7 cellular contexts compared by ENCODE assay signal in the genomic region with DNA sequence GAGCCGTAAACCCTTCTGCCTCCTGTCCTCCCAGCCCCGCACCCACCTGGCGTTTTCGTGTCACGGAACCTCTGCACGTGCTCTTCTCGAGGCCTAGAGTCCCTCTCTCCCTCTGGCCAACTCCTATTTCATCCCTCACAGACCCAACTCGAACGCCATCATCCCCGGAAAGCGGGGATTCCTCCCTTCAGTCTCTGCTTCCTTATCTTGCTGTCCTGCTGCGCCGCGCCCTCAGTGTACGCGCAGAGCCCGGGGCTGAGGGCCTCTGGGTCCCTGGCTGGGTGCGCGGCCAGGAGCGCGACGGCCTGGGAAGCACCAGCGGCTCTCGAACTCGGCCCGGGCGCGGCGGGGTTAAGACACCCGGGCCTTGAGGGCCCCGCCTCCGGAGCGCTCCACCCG. TPM values are rescaled to one million over a fixed set of nuclear protein-coding genes. Genes with fewer than 3 reads are reported as not detected.
DNase-seq lines count a peak whose midpoint lies in the region; ATAC-seq and TF ChIP-seq lines count a peak whose summit lies in the region.

No MANE protein-coding gene starts in this region.

- no peaks in the 10 kb centered on the region for H3K9me3 ChIP-seq in NT2/D1 (ENCODE audit: insufficient read depth, low read length)
- no peaks in the 10 kb centered on the region for H3K9me3 ChIP-seq in right atrium auricular region

- H3K27me3 ChIP-seq in GM06990 (replicated peaks; ENCODE audit: control insufficient read depth, insufficient read depth, low read length) (no peaks in the 10 kb centered on the region), NT2/D1 (ENCODE audit: insufficient read depth, insufficient read length) (no peaks in the 10 kb centered on the region), right atrium auricular region (no peaks in the 10 kb centered on the region), rectal smooth muscle tissue (ENCODE audit: control insufficient read depth, insufficient read depth, low read length) (no peaks in the 10 kb centered on the region)

- H3K4me3 ChIP-seq in GM06990 (replicated peaks; ENCODE audit: low read depth, low read length): peak overlapping the region; percentile 96
- peak overlapping the region; percentile 91 for H3K4me3 ChIP-seq in NT2/D1 (ENCODE audit: insufficient read length, low read depth)
- peak overlapping the region; percentile 72 to 96 for H3K4me3 ChIP-seq in right atrium auricular region
- H3K4me3 ChIP-seq in rectal smooth muscle tissue (ENCODE audit: low read length): peak overlapping the region; percentile 87

- peak; percentile 91 for DNase-seq in GM06990 (ENCODE audit: extremely low read depth, insufficient read length)
- peak; percentile 64 for DNase-seq in HPDE6-E6E7 (ENCODE audit: extremely low spot score)
- no peak for DNase-seq in NT2/D1 (ENCODE audit: low read depth, low spot score)
- DNase-seq in activated naive CD8-positive, alpha-beta T cell treated with anti-CD3 and anti-CD28 coated beads, Interleukin-2, amount 50 U/mL, for 16 hours (ENCODE audit: low read depth, low spot score): peak; percentile 64
- peak; percentile 82 for DNase-seq in right atrium auricular region (ENCODE audit: low spot score)

- peak; percentile 46 for ATAC-seq in GM21381 (IDR thresholded peaks at IDR 0.05; ENCODE audit: unreplicated experiment)

- H3K4me1 ChIP-seq in NT2/D1 (ENCODE audit: insufficient read depth, insufficient read length) (peaks cover 6% of the 10 kb centered on the region), right atrium auricular region (peaks cover 0 to 40% of the 10 kb centered on the region in 2 donors), rectal smooth muscle tissue (ENCODE audit: control insufficient read depth, insufficient read depth, low read length) (peaks cover 13% of the 10 kb centered on the region)

- peak overlapping the region; percentile 95 to 96 for H3K27ac ChIP-seq in right atrium auricular region
- peak overlapping the region; percentile 96 for H3K27ac ChIP-seq in rectal smooth muscle tissue (ENCODE audit: low read depth, low read length)

- H3K36me3 ChIP-seq in GM06990 (ENCODE audit: control insufficient read depth, insufficient read depth, low read length) (peaks cover 15% of the 10 kb centered on the region), NT2/D1 (ENCODE audit: insufficient read depth, insufficient read length, low read length) (peaks cover 26% of the 10 kb centered on the region), right atrium auricular region (peaks cover 13% of the 10 kb centered on the region), rectal smooth muscle tissue (ENCODE audit: control insufficient read depth, insufficient read depth, low read length) (no peaks in the 10 kb centered on the region)

- H3K9ac ChIP-seq in NT2/D1 (ENCODE audit: insufficient read length, low read depth) (peak overlapping the region; percentile 94), rectal smooth muscle tissue (ENCODE audit: low read length) (peak overlapping the region; percentile 91)

- TF ChIP-seq CTCF in GM06990 (IDR thresholded peaks at IDR 0.05; ENCODE audit: insufficient read depth, low read length, poor library complexity, severe bottlenecking) (no peak), right atrium auricular region (IDR thresholded peaks at IDR 0.05) (no peak)

RNA-seq across cellular contexts. Expression of gene ATG16L2, which starts 0.5 kb away (rescaled TPM):
- 10 to 100 TPM in 1 of 2 donors, 1 to 10 TPM in 1; 9.0 to 10.0 TPM for total RNA-seq in right atrium auricular region

RNA-seq across cellular contexts. Expression of gene STARD10, which starts 19.9 kb away (rescaled TPM):
- total RNA-seq in right atrium auricular region: 100 to 1,000 TPM in 1 of 2 donors, 10 to 100 TPM in 1; 77.0 to 112 TPM
